2 cellular contexts compared by ENCODE assay signal in genomic region chr7:130179631-130180030, GRCh38.
TF ChIP-seq lines count a peak whose summit lies in the region.

No MANE protein-coding gene starts in this region.

TF ChIP-seq in K562, 482 proteins besides CTCF, POLR2A, EP300 and RAD21:
- TF ChIP-seq POLR2AphosphoS2 (IDR thresholded peaks at IDR 0.05; ENCODE audit: low read length) (no peak), C11orf30 (IDR thresholded peaks at IDR 0.05; ENCODE audit: low read depth) (no peak), MEIS2 (IDR thresholded peaks at IDR 0.05; ENCODE audit: partially characterized antibody) (no peak), FOXJ2 (tag; IDR thresholded peaks at IDR 0.05) (no peak), NFRKB (IDR thresholded peaks at IDR 0.05; ENCODE audit: low read depth) (no peak), SAFB2 (IDR thresholded peaks at IDR 0.05; ENCODE audit: borderline replicate concordance, low read depth, low read length, severe bottlenecking) (no peak), ZNF551 (CRISPR knock-in tag; IDR thresholded peaks at IDR 0.05) (no peak), SIX5 (IDR thresholded peaks at IDR 0.05; ENCODE audit: borderline replicate concordance in 1 of 2, insufficient read depth in 1 of 2, low read depth in 1 of 2, low read length in 2 of 2) (no peak), ZBTB43 (CRISPR knock-in tag; IDR thresholded peaks at IDR 0.05) (no peak), STAT5A (IDR thresholded peaks at IDR 0.05; ENCODE audit: borderline replicate concordance, low read length) (no peak), CTBP1 (IDR thresholded peaks at IDR 0.05; ENCODE audit: borderline replicate concordance) (no peak), SETDB1 (IDR thresholded peaks at IDR 0.05; ENCODE audit: low read length) (no peak), IRF1 (CRISPR knock-in tag; IDR thresholded peaks at IDR 0.05; ENCODE audit: borderline replicate concordance) (no peak), BDP1 (IDR thresholded peaks at IDR 0.05; ENCODE audit: insufficient read depth, insufficient read length) (no peak), ZBTB17 (CRISPR knock-in tag; IDR thresholded peaks at IDR 0.05) (no peak), GATAD2B (IDR thresholded peaks at IDR 0.05; ENCODE audit: borderline replicate concordance) (no peak), ZFP91 (CRISPR knock-in tag; IDR thresholded peaks at IDR 0.05) (no peak)
- TF ChIP-seq, protein P1, sequence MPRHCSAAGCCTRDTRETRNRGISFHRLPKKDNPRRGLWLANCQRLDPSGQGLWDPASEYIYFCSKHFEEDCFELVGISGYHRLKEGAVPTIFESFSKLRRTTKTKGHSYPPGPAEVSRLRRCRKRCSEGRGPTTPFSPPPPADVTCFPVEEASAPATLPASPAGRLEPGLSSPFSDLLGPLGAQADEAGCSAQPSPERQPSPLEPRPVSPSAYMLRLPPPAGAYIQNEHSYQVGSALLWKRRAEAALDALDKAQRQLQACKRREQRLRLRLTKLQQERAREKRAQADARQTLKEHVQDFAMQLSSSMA (CRISPR knock-in tag; IDR thresholded peaks at IDR 0.05), result no peak
- TF ChIP-seq, protein P2, sequence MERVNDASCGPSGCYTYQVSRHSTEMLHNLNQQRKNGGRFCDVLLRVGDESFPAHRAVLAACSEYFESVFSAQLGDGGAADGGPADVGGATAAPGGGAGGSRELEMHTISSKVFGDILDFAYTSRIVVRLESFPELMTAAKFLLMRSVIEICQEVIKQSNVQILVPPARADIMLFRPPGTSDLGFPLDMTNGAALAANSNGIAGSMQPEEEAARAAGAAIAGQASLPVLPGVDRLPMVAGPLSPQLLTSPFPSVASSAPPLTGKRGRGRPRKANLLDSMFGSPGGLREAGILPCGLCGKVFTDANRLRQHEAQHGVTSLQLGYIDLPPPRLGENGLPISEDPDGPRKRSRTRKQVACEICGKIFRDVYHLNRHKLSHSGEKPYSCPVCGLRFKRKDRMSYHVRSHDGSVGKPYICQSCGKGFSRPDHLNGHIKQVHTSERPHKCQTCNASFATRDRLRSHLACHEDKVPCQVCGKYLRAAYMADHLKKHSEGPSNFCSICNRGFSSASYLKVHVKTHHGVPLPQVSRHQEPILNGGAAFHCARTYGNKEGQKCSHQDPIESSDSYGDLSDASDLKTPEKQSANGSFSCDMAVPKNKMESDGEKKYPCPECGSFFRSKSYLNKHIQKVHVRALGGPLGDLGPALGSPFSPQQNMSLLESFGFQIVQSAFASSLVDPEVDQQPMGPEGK (CRISPR knock-in tag; IDR thresholded peaks at IDR 0.05; ENCODE audit: borderline replicate concordance), result no peak

TF ChIP-seq in SK-N-SH treated with all-trans-retinoic acid at 6 μM for 48 hours, 23 proteins besides CTCF, POLR2A, EP300 and RAD21:
- TF ChIP-seq CSDC2 (CRISPR knock-in tag; IDR thresholded peaks at IDR 0.05) (no peak), OSR1 (CRISPR knock-in tag; IDR thresholded peaks at IDR 0.05) (no peak), ZC3H10 (CRISPR knock-in tag; IDR thresholded peaks at IDR 0.05) (no peak), RARB (CRISPR knock-in tag; IDR thresholded peaks at IDR 0.05) (no peak), ISL1 (CRISPR knock-in tag; IDR thresholded peaks at IDR 0.05) (no peak), ZNF70 (CRISPR knock-in tag; IDR thresholded peaks at IDR 0.05) (no peak), TSHZ2 (CRISPR knock-in tag; IDR thresholded peaks at IDR 0.05) (no peak), TCF4 (CRISPR knock-in tag; IDR thresholded peaks at IDR 0.05; ENCODE audit: borderline replicate concordance) (no peak), GLIS3 (CRISPR knock-in tag; IDR thresholded peaks at IDR 0.05) (no peak), CSRNP3 (CRISPR knock-in tag; IDR thresholded peaks at IDR 0.05) (no peak), PPARA (CRISPR knock-in tag; IDR thresholded peaks at IDR 0.05; ENCODE audit: borderline replicate concordance) (no peak), SNAI2 (CRISPR knock-in tag; IDR thresholded peaks at IDR 0.05) (no peak)
- TF ChIP-seq, protein P3, sequence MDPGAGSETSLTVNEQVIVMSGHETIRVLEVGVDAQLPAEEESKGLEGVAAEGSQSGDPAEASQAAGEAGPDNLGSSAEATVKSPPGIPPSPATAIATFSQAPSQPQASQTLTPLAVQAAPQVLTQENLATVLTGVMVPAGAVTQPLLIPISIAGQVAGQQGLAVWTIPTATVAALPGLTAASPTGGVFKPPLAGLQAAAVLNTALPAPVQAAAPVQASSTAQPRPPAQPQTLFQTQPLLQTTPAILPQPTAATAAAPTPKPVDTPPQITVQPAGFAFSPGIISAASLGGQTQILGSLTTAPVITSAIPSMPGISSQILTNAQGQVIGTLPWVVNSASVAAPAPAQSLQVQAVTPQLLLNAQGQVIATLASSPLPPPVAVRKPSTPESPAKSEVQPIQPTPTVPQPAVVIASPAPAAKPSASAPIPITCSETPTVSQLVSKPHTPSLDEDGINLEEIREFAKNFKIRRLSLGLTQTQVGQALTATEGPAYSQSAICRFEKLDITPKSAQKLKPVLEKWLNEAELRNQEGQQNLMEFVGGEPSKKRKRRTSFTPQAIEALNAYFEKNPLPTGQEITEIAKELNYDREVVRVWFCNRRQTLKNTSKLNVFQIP (CRISPR knock-in tag; IDR thresholded peaks at IDR 0.05; ENCODE audit: borderline replicate concordance, low read depth), result no peak
